ENCODE assay signal across 27 cellular contexts in the genomic region with DNA sequence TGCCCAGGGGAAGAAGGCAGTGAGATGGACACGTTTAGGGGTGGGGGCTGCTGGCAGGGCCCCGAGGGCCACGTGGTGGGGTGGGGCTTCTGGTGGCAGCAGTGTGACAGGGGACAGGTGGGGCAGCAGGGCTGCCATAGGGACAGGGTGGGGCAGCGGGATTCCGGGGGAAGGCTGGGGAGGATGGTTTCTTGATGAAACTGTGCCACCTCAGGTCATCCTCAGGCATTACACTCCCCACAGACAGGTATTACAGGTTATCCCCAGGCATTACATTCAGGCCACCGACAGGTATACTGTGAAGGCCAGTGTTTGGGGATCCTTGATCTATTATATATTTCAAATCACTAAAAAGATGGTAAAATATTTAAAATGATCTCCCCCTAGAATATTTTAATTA.
"Had no signal": no experiment of that assay in that cellular context is flagged by ENCODE, and none has a peak within 500 bp of the region (broad histone marks: within the 10 kb centered on the region; RNA-seq: fewer than 3 reads in every experiment).

No MANE protein-coding gene starts in this region.

- H3K9me3 ChIP-seq: ascending aorta, body of pancreas had no signal

- H3K27ac ChIP-seq: ascending aorta, body of pancreas, KMS-11 had no signal

- H3K4me1 ChIP-seq: ascending aorta, body of pancreas had no signal

- H3K4me2 ChIP-seq: KMS-11 had no signal

- H3K36me3 ChIP-seq: ascending aorta had no signal

- H3K4me3 ChIP-seq: ascending aorta, body of pancreas had no signal

- DNase-seq: activated B cell treated with CpG ODN at 0.5 μM for 24 hours; activated CD4-positive, alpha-beta T cell treated with anti-CD3 and anti-CD28 coated beads for 1 hour; activated CD4-positive, alpha-beta T cell treated with anti-CD3 and anti-CD28 coated beads, Interleukin-2, amount 10 ng/mL, durations not matched to agents 24 days and 14 days; activated CD4-positive, alpha-beta T cell treated with anti-CD3 and anti-CD28 coated beads, Interleukin-2, amount 50 U/mL, for 48 hours; activated CD8-positive, alpha-beta memory T cell treated with anti-CD3 and anti-CD28 coated beads, Interleukin-2, amount 10 ng/mL, durations not matched to agents 7 days and 5 days; activated effector memory CD4-positive, alpha-beta T cell treated with Interleukin-2 at 50 U/mL for 16 hours; activated naive CD4-positive, alpha-beta T cell; activated naive CD8-positive, alpha-beta T cell treated with anti-CD3 and anti-CD28 coated beads, Interleukin-2, amount 50 U/mL, for 24 hours; activated T-cell treated with anti-CD3 and anti-CD28 coated beads, Interleukin-2, amount 50 U/mL, for 24 hours; amniotic stem cell; body of pancreas; central memory CD4-positive, alpha-beta T cell; MM.1S; NCI-H1105 treated with DMSO at 0.1 percent for 48 hours; NCI-H1436 treated with DMSO at 0.1 percent for 48 hours; NCI-H187; NCI-H2081; NCI-H446 treated with DMSO at 0.1 percent for 48 hours; NCI-H524 treated with DMSO at 0.1 percent for 48 hours; NCI-H82; PC-3; SIG-M5; T-helper 17 cell; T-helper 9 cell had no signal

- ATAC-seq: activated CD8-positive, alpha-beta memory T cell treated with anti-CD3 and anti-CD28 coated beads, Interleukin-2, amount 10 ng/mL, durations not matched to agents 7 days and 5 days; activated naive CD4-positive, alpha-beta T cell treated with anti-CD3 and anti-CD28 coated beads, Interleukin-2, amount 50 U/mL, for 72 hours; activated naive CD8-positive, alpha-beta T cell treated with anti-CD3 and anti-CD28 coated beads, Interleukin-2, amount 50 U/mL, for 24 hours; body of pancreas; PC-3; T-helper 17 cell had no signal

- H3K27me3 ChIP-seq: ascending aorta, body of pancreas had no signal
